In genomic region chr4:121811122-121811521, GRCh38 we compare ENCODE assay signal across 31 cellular contexts. TPM values are rescaled to one million over a fixed set of nuclear protein-coding genes. Genes with fewer than 3 reads are reported as not detected.
"Had no signal": no experiment of that assay in that cellular context is flagged by ENCODE, and none has a peak within 500 bp of the region (broad histone marks: within the 10 kb centered on the region; RNA-seq: fewer than 3 reads in every experiment).

No MANE protein-coding gene starts in this region.

- H3K9me3 ChIP-seq: adrenal gland, ascending aorta, esophagus squamous epithelium, gastroesophageal sphincter, heart left ventricle, neutrophil, ovary, prostate gland, right atrium auricular region, SK-N-SH, spleen, thyroid gland, upper lobe of right lung had no signal

- H3K27ac Mint-ChIP-seq: WTC11 had no signal

- FAIRE-seq: colon, TTC549 had no signal

- H3K4me1 Mint-ChIP-seq: WTC11 had no signal

- H3K27me3 ChIP-seq: adrenal gland, ascending aorta, brain microvascular endothelial cell, dorsolateral prefrontal cortex, esophagus squamous epithelium, gastroesophageal sphincter, heart left ventricle, neutrophil, ovary, right atrium auricular region, spleen, thyroid gland, upper lobe of right lung had no signal

- H3K9ac ChIP-seq: SK-N-SH had no signal

- H3K4me3 Mint-ChIP-seq: natural killer cell, WTC11 had no signal

- DNase-seq: activated CD4-positive, alpha-beta T cell treated with anti-CD3 and anti-CD28 coated beads, Interleukin-2, amount 50 U/mL, for 48 hours; activated effector memory CD4-positive, alpha-beta T cell treated with Interleukin-2 at 50 U/mL for 16 hours; activated naive CD4-positive, alpha-beta T cell treated with anti-CD3 and anti-CD28 coated beads, Interleukin-2, amount 50 U/mL, for 16 hours; activated T-cell treated with anti-CD3 and anti-CD28 coated beads, Interleukin-2, amount 50 U/mL, for 48 hours; adrenal gland; brain microvascular endothelial cell; caudate nucleus; dorsolateral prefrontal cortex; esophagus squamous epithelium; heart left ventricle; islet precursor cell; left cardiac atrium; midbrain; natural killer cell; ovary; SK-N-SH; spleen; stimulated activated CD4-positive, alpha-beta T cell treated with anti-CD3 and anti-CD28 coated beads, Interleukin-4, amount 100 ng/mL, for 1 hour; stimulated activated naive CD4-positive, alpha-beta T cell treated with Interleukin-2 at 50 U/mL for 16 hours; substantia nigra; thyroid gland; upper lobe of right lung had no signal

- H3K4me1 ChIP-seq: adrenal gland, ascending aorta, esophagus squamous epithelium, gastroesophageal sphincter, heart left ventricle, prostate gland, right atrium auricular region, spleen, thyroid gland, upper lobe of right lung had no signal

- H3K9me2 ChIP-seq: SK-N-SH had no signal

- H3K4me3 ChIP-seq: adrenal gland, ascending aorta, dorsolateral prefrontal cortex, esophagus squamous epithelium, gastroesophageal sphincter, heart left ventricle, ovary, prostate gland, right atrium auricular region, spleen, thyroid gland, upper lobe of right lung had no signal

- H3K9me3 Mint-ChIP-seq: natural killer cell, WTC11 had no signal

- ATAC-seq: gastroesophageal sphincter, heart left ventricle, left cardiac atrium, natural killer cell, upper lobe of right lung, WTC11 had no signal

- H3K4me2 ChIP-seq: SK-N-SH had no signal

- H3K36me3 ChIP-seq: ovary, prostate gland had no signal

- H3K27ac ChIP-seq: adrenal gland, ascending aorta, brain microvascular endothelial cell, dorsolateral prefrontal cortex, esophagus squamous epithelium, gastroesophageal sphincter, heart left ventricle, neutrophil, ovary, prostate gland, right atrium auricular region, spleen, thyroid gland, upper lobe of right lung had no signal

RNA-seq across cellular contexts. Expression of gene CCNA2, which starts 12.6 kb away (rescaled TPM):
- total RNA-seq: ascending aorta had no signal

RNA-seq across cellular contexts. Expression of gene SMIM43, which starts 46.2 kb away (rescaled TPM):
- total RNA-seq: ascending aorta, left cardiac atrium, liver, natural killer cell, prostate gland, right atrium auricular region, thyroid gland, upper lobe of right lung had no signal
- polyA plus RNA-seq: liver had no signal
